14 cellular contexts compared by ENCODE assay signal in the genomic region with DNA sequence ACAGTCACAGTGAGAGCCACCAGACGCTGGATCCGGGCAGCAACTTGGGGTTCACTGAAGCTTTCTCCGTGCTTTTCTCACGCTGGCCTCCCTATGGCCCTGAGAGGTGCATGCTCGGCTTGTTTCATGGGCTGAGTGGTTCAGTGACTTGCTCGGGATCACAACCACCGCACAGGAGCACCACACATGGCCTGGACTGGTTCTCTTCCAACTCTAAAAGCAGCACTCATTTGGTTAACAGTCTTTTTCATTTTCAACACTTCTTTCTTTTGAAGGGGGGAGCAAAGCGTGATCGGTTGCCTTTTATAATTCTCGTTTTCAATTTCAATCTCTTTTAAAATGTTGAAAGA.
"Had no signal": no experiment of that assay in that cellular context is flagged by ENCODE, and none has a peak within 500 bp of the region (broad histone marks: within the 10 kb centered on the region; RNA-seq: fewer than 3 reads in every experiment).

No MANE protein-coding gene starts in this region.

- H3K4me3 Mint-ChIP-seq: activated T-helper 1 cell treated with anti-CD3 and anti-CD28 coated beads, Interleukin-12 subunit alpha, Interleukin-12 subunit beta, Interleukin-2, Interleukin-4 antibody, amounts not matched to agents 30 ng/mL and 10 ng/mL and 1 ng/mL, durations not matched to agents 14 hours and 24 hours and 36 hours; natural killer cell had no signal

- H3K9me3 Mint-ChIP-seq: activated T-helper 1 cell treated with anti-CD3 and anti-CD28 coated beads, Interleukin-12 subunit alpha, Interleukin-12 subunit beta, Interleukin-2, Interleukin-4 antibody, amounts not matched to agents 30 ng/mL and 10 ng/mL and 1 ng/mL, durations not matched to agents 14 hours and 24 hours and 36 hours; natural killer cell had no signal

- H3K4me3 ChIP-seq: left lung, mucosa of descending colon had no signal

- H3K27ac Mint-ChIP-seq: activated T-helper 1 cell treated with anti-CD3 and anti-CD28 coated beads, Interleukin-12 subunit alpha, Interleukin-12 subunit beta, Interleukin-2, Interleukin-4 antibody, amounts not matched to agents 30 ng/mL and 10 ng/mL and 1 ng/mL, durations not matched to agents 14 hours and 24 hours and 36 hours; natural killer cell had no signal

- H3K36me3 Mint-ChIP-seq: natural killer cell had no signal

- ATAC-seq: left lung, mucosa of descending colon, natural killer cell, sciatic nerve had no signal

- H3K27me3 ChIP-seq: left lung had no signal

- H3K9me3 ChIP-seq: left lung, mucosa of descending colon had no signal

- H3K4me1 ChIP-seq: left lung had no signal

- DNase-seq: activated CD4-positive, alpha-beta T cell treated with anti-CD3 and anti-CD28 coated beads for 1 hour; aorta; foreskin melanocyte; head of caudate nucleus; left lung; mucosa of descending colon; natural killer cell; SHP77; stimulated activated CD4-positive, alpha-beta T cell treated with anti-CD3 and anti-CD28 coated beads, Interleukin-12 subunit alpha, Interleukin-12 subunit beta, amount 100 ng/mL, for 4 hours; stimulated activated naive CD4-positive, alpha-beta T cell; substantia nigra; trophoblast cell had no signal
